In genomic region chr3:30747771-30748281, GRCh38 we compare ENCODE assay signal across 9 cellular contexts.
DNase-seq lines count a peak whose midpoint lies in the region; ATAC-seq and TF ChIP-seq lines count a peak whose summit lies in the region.
"Had no signal": no experiment of that assay in that cellular context is flagged by ENCODE, and none has a peak within 500 bp of the region (broad histone marks: within the 10 kb centered on the region; RNA-seq: fewer than 3 reads in every experiment).

No MANE protein-coding gene starts in this region.

- H3K4me1 ChIP-seq in gastroesophageal sphincter: peaks cover 0 to 29% (median 3%) of the 10 kb centered on the region in 3 donors

- POLR2A ChIA-PET in RWPE1 (lab: Yijun Ruan, JAX; ENCODE audit: low non-redundant PET): no interaction called here

- ATAC-seq in gastroesophageal sphincter (no peak), HG02938 (IDR thresholded peaks at IDR 0.05; ENCODE audit: unreplicated experiment) (no peak), GM21723 (IDR thresholded peaks at IDR 0.05; ENCODE audit: unreplicated experiment) (no peak)

- H3K4me3 ChIP-seq in gastroesophageal sphincter: no peak overlapping the region

- intact Hi-C loops in activated naive CD4-positive, alpha-beta T cell treated with anti-CD3 and anti-CD28 coated beads for 36 hours (cut with micrococcal nuclease): loop anchor here (2.0 kb wide), 2 partner anchors 143 to 271 kb away; no protein-coding TSS in a partner anchor

- H3K27me3 ChIP-seq in gastroesophageal sphincter: no peaks in the 10 kb centered on the region

- TF ChIP-seq POLR2A in gastroesophageal sphincter (IDR thresholded peaks at IDR 0.05): no peak

- WGBS in gastroesophageal sphincter (ENCODE audit: low coverage in 1 of 2), 2 donors: 60 to 63% methylated on average over 4 of the region's 4 CpGs

- CTCF ChIA-PET in RWPE1 (lab: Yijun Ruan, JAX): no interaction called here
- CTCF ChIA-PET in activated naive CD4-positive, alpha-beta T cell treated with anti-CD3 and anti-CD28 coated beads for 36 hours (lab: Charles Lee): interaction anchor here (0.7 to 5.0 kb wide), 8 partner anchors 54 to 733 kb away, joined by 3 to 32 read pairs (median 4); no protein-coding TSS in a partner anchor

- H3K36me3 ChIP-seq in gastroesophageal sphincter: no peaks in the 10 kb centered on the region

- no peaks in the 10 kb centered on the region for H3K9me3 ChIP-seq in gastroesophageal sphincter

- H3K9me3 Mint-ChIP-seq in activated naive CD4-positive, alpha-beta T cell treated with anti-CD3 and anti-CD28 coated beads for 36 hours: no peaks in the 10 kb centered on the region
- H3K9me3 Mint-ChIP-seq: activated T-helper 1 cell treated with anti-CD3 and anti-CD28 coated beads, Interleukin-12 subunit alpha, Interleukin-12 subunit beta, Interleukin-2, Interleukin-4 antibody, amounts not matched to agents 30 ng/mL and 10 ng/mL and 1 ng/mL, durations not matched to agents 14 hours and 24 hours and 36 hours had no signal

- no peak overlapping the region for H3K27ac Mint-ChIP-seq in activated naive CD4-positive, alpha-beta T cell treated with anti-CD3 and anti-CD28 coated beads for 36 hours
- H3K27ac Mint-ChIP-seq: activated T-helper 1 cell treated with anti-CD3 and anti-CD28 coated beads, Interleukin-12 subunit alpha, Interleukin-12 subunit beta, Interleukin-2, Interleukin-4 antibody, amounts not matched to agents 30 ng/mL and 10 ng/mL and 1 ng/mL, durations not matched to agents 14 hours and 24 hours and 36 hours had no signal

- TF ChIP-seq CTCF in RWPE1 (conservative IDR thresholded peaks at IDR 0.05; ENCODE audit: low read depth) (peak; percentile 49), gastroesophageal sphincter (IDR thresholded peaks at IDR 0.05) (peak in 3 of 4 experiments; percentile 33 to 53 (median 43))

- H3K27me3 Mint-ChIP-seq in activated naive CD4-positive, alpha-beta T cell treated with anti-CD3 and anti-CD28 coated beads for 36 hours (ENCODE audit: low read depth): no peaks in the 10 kb centered on the region

- H3K36me3 Mint-ChIP-seq in activated naive CD4-positive, alpha-beta T cell treated with anti-CD3 and anti-CD28 coated beads for 36 hours (ENCODE audit: low read depth): no peaks in the 10 kb centered on the region

- no peak overlapping the region for H3K27ac ChIP-seq in RWPE1
- no peak overlapping the region for H3K27ac ChIP-seq in gastroesophageal sphincter

- DNase-seq in HCEC 1CT (peak; percentile 44), RWPE1 (ENCODE audit: low spot score) (peak; percentile 37), smooth muscle cell of the brain vasculature (ENCODE audit: low read depth, low spot score) (peak; percentile 21), SHP77 treated with DMSO at 0.1 percent for 48 hours (lab: John Stamatoyannopoulos, UW) (no peak)
- no peak for DNase-seq in activated naive CD4-positive, alpha-beta T cell treated with anti-CD3 and anti-CD28 coated beads for 36 hours

- no peak for TF ChIP-seq EP300 in gastroesophageal sphincter (IDR thresholded peaks at IDR 0.05)

- H3K4me1 Mint-ChIP-seq in activated naive CD4-positive, alpha-beta T cell treated with anti-CD3 and anti-CD28 coated beads for 36 hours (ENCODE audit: low read depth): peaks cover 58% of the 10 kb centered on the region

- H3K4me3 Mint-ChIP-seq in activated naive CD4-positive, alpha-beta T cell treated with anti-CD3 and anti-CD28 coated beads for 36 hours: no peak overlapping the region
- H3K4me3 Mint-ChIP-seq: activated T-helper 1 cell treated with anti-CD3 and anti-CD28 coated beads, Interleukin-12 subunit alpha, Interleukin-12 subunit beta, Interleukin-2, Interleukin-4 antibody, amounts not matched to agents 30 ng/mL and 10 ng/mL and 1 ng/mL, durations not matched to agents 14 hours and 24 hours and 36 hours had no signal

Comparison
In these comparisons a context has a peak if more than half of its experiments do, and no peak if none do; other contexts are left out.
1. DNase-seq: peak in HCEC 1CT (single experiment), RWPE1 (single experiment) and smooth muscle cell of the brain vasculature (single experiment); none in activated naive CD4-positive, alpha-beta T cell treated with anti-CD3 and anti-CD28 coated beads for 36 hours (single experiment) and SHP77 treated with DMSO at 0.1 percent for 48 hours (single experiment).